In the genomic region with DNA sequence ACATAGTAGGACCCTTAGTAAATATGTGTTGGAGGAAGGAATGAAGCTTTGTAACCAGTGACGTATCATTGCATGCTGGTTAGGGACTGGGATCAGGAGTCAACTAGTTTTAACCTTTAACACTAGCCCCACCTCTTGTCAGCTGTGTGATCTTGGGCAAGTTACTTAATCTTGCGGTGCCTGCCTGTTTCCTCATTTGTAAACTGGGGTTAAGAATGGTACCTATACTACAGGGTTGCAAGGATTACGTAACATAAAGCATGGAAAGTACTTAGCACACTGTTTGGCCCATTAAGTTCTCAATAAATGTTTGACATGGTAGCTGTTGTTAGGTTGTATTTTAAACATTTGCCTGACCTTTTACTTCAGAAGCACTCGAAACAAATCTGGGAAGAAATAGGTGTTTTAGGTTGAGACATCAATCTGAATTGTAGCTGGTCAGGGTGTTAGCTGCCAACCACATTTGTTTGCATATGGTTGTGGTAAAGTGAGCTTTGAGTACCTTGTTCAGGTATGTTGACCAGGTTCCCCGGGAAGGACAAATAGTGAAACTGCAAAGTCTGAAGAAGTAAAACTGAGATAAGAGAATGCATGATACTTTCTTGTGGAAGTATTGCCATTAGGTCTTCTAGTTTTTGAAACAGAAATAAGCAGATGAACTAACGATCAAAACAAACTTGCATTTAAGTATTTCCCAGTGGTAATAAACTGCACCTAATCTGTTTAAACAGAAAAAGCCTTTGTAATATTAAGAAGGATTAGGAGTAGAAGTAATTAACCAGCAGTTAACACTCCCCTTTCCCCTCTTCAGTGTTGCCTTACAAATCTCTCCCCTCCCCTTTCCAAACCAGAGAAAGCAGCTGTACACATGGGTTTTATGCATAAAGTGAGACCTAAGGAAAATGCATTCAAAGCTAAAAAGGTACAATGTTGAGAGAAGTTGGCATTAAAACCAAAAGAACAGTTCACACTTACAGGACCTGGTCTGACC, we compare ENCODE assay signal across 8 cellular contexts. TPM values are rescaled to one million over a fixed set of nuclear protein-coding genes. Genes with fewer than 3 reads are reported as not detected.
DNase-seq lines count a peak whose midpoint lies in the region; ATAC-seq and TF ChIP-seq lines count a peak whose summit lies in the region.

No MANE protein-coding gene starts in this region.

- ATAC-seq in GM18498 (IDR thresholded peaks at IDR 0.05; ENCODE audit: unreplicated experiment): peak; percentile 71
- ATAC-seq in GM21619 (IDR thresholded peaks at IDR 0.05; ENCODE audit: unreplicated experiment): peak; percentile 56

- peak; percentile 39 for DNase-seq in KBM-7
- DNase-seq in fibroblast of villous mesenchyme (ENCODE audit: low read depth): peak; percentile 46
- DNase-seq in NCI-H1417 treated with DMSO at 0.1 percent for 48 hours (lab: John Stamatoyannopoulos, UW): no peak
- no peak for DNase-seq in pons (ENCODE audit: low spot score)
- DNase-seq in activated naive CD4-positive, alpha-beta T cell treated with anti-CD3 and anti-CD28 coated beads, Interleukin-2, amount 50 U/mL, for 16 hours: no peak
- no peak for DNase-seq in NCI-H2227 treated with DMSO at 0.1 percent for 48 hours (lab: John Stamatoyannopoulos, UW)

- in situ Hi-C loops in KBM-7 (cut with MboI; ENCODE audit: low pct_unique_long_range_greater_than_20kb, low sequenced_read_pairs): no loop called here

- no peak for TF ChIP-seq CTCF in fibroblast of villous mesenchyme (IDR thresholded peaks at IDR 0.05; ENCODE audit: insufficient read depth, low read depth, low read length)

- no peak overlapping the region for H3K4me3 ChIP-seq in fibroblast of villous mesenchyme (ENCODE audit: low read depth, low read length)

RNA-seq across cellular contexts. Expression of a gene that starts 25.8 kb away (rescaled TPM):
- not detected in 2 replicates for total RNA-seq in fibroblast of villous mesenchyme

Comparison
In these comparisons a context has a peak if more than half of its experiments do, and no peak if none do; other contexts are left out.
1. DNase-seq: peak in KBM-7 (single experiment) and fibroblast of villous mesenchyme (single experiment); none in NCI-H1417 treated with DMSO at 0.1 percent for 48 hours (single experiment), pons (single experiment), activated naive CD4-positive, alpha-beta T cell treated with anti-CD3 and anti-CD28 coated beads, Interleukin-2, amount 50 U/mL, for 16 hours (single experiment) and NCI-H2227 treated with DMSO at 0.1 percent for 48 hours (single experiment).